ENCODE assay signal across 1 cellular context in genomic region chr12:93937812-93938211, GRCh38.
A peak's percentile ranks its signal among the peaks of the same experiment; 100 is the strongest.
TF ChIP-seq lines count a peak whose summit lies in the region.

No MANE protein-coding gene starts in this region.

TF ChIP-seq in K562, 482 proteins besides CTCF, POLR2A, EP300 and RAD21 (continued from another document):
- TF ChIP-seq CEBPG (CRISPR knock-in tag; IDR thresholded peaks at IDR 0.05) (peak; percentile 53), CEBPG (tag; conservative IDR thresholded peaks at IDR 0.05 in 1 of 2, IDR thresholded peaks at IDR 0.05 in 1 of 2) (peak in 1 of 2 experiments; percentile 37; a peak in 1 of 4 replicates), ZC3H11A (IDR thresholded peaks at IDR 0.05; ENCODE audit: low read depth, low read length) (no peak), ZNF57 (CRISPR knock-in tag; IDR thresholded peaks at IDR 0.05) (no peak), ZNF589 (CRISPR knock-in tag; IDR thresholded peaks at IDR 0.05; ENCODE audit: low read depth) (peak; percentile 36; the same call in 1 of the 2 replicates), TRIM24 (IDR thresholded peaks at IDR 0.05) (peak; percentile 35 to 63; a peak in 1 of 4 replicates), ZNF197 (CRISPR knock-in tag; IDR thresholded peaks at IDR 0.05; ENCODE audit: low read depth) (peak; percentile 29; the same call in 1 of the 2 replicates), ZNF583 (CRISPR knock-in tag; IDR thresholded peaks at IDR 0.05) (peak; percentile 74; the same call in 1 of the 2 replicates), PATZ1 (CRISPR knock-in tag; IDR thresholded peaks at IDR 0.05; ENCODE audit: borderline replicate concordance) (0 out of 2 replicates have a peak, but pooled peaks have one; percentile 14), NR4A1 (CRISPR knock-in tag; IDR thresholded peaks at IDR 0.05) (no peak), NR4A1 (tag; IDR thresholded peaks at IDR 0.05) (0 out of 2 replicates have a peak, but pooled peaks have one; percentile 50), TOE1 (IDR thresholded peaks at IDR 0.05; ENCODE audit: borderline replicate concordance) (no peak), TOE1 (CRISPR knock-in tag; IDR thresholded peaks at IDR 0.05; ENCODE audit: borderline replicate concordance, low read depth) (0 out of 2 replicates have a peak, but pooled peaks have one; percentile 56)
